ENCODE assay signal across 23 cellular contexts in genomic region chr3:76699846-76700245, GRCh38.
"Had no signal": no experiment of that assay in that cellular context is flagged by ENCODE, and none has a peak within 500 bp of the region (broad histone marks: within the 10 kb centered on the region; RNA-seq: fewer than 3 reads in every experiment).

No MANE protein-coding gene starts in this region.

- H3K9me3 ChIP-seq: esophagus squamous epithelium, left lung, neutrophil, pancreas, right lobe of liver, stomach, thyroid gland had no signal

- H3K27ac Mint-ChIP-seq: naive thymus-derived CD8-positive, alpha-beta T cell; type B pancreatic cell had no signal

- FAIRE-seq: frontal cortex, pancreas, small intestine had no signal

- ATAC-seq: left cardiac atrium; left lung; naive thymus-derived CD8-positive, alpha-beta T cell; pancreas had no signal

- H3K4me3 Mint-ChIP-seq: naive thymus-derived CD8-positive, alpha-beta T cell; type B pancreatic cell had no signal

- H3K27me3 ChIP-seq: esophagus squamous epithelium, left lung, neutrophil, pancreas, right lobe of liver, stomach, thyroid gland had no signal

- H3K9me3 Mint-ChIP-seq: type B pancreatic cell had no signal

- H3K36me3 ChIP-seq: esophagus squamous epithelium, left lung, neutrophil, pancreas, right lobe of liver, stomach, thyroid gland had no signal

- H3K4me3 ChIP-seq: coronary artery, esophagus squamous epithelium, left lung, pancreas, right lobe of liver, stomach, thyroid gland had no signal

- DNase-seq: dermis blood vessel endothelial cell; effector memory CD4-positive, alpha-beta T cell; erythroblast; esophagus squamous epithelium; left cardiac atrium; left lung; mesenchymal stem cell; midbrain; naive thymus-derived CD8-positive, alpha-beta T cell; pancreas; right lobe of liver; small intestine; stimulated activated CD4-positive, alpha-beta T cell treated with anti-CD3 and anti-CD28 coated beads, Interleukin-12 subunit alpha, Interleukin-12 subunit beta, amount 100 ng/mL, for 4 hours; stimulated activated CD4-positive, alpha-beta T cell treated with anti-CD3 and anti-CD28 coated beads, Interleukin-1b, Interleukin-23, amount 100 ng/mL, for 48 hours; stimulated activated CD4-positive, alpha-beta T cell treated with anti-CD3 and anti-CD28 coated beads, Interleukin-4, amount 100 ng/mL, for 1 hour; stimulated activated CD8-positive, alpha-beta memory T cell treated with anti-CD3 and anti-CD28 coated beads, Interleukin-4, amount 100 ng/mL, for 48 hours; stimulated activated naive CD4-positive, alpha-beta T cell; stomach; thyroid gland had no signal

- H3K4me1 Mint-ChIP-seq: naive thymus-derived CD8-positive, alpha-beta T cell had no signal

- H3K4me1 ChIP-seq: esophagus squamous epithelium, left lung, pancreas, thyroid gland had no signal

- H3K36me3 Mint-ChIP-seq: type B pancreatic cell had no signal

- H3K27me3 Mint-ChIP-seq: naive thymus-derived CD8-positive, alpha-beta T cell had no signal

- H3K27ac ChIP-seq: coronary artery, esophagus squamous epithelium, left lung, neutrophil, pancreas, right lobe of liver, stomach, thyroid gland had no signal
